8 cellular contexts compared by ENCODE assay signal in genomic region chr12:123131879-123132402, GRCh38. TPM values are rescaled to one million over a fixed set of nuclear protein-coding genes. Genes with fewer than 3 reads are reported as not detected.
DNase-seq lines count a peak whose midpoint lies in the region; ATAC-seq and TF ChIP-seq lines count a peak whose summit lies in the region.

No MANE protein-coding gene starts in this region.

- no peak overlapping the region for H3K18ac ChIP-seq in H9 (ENCODE audit: insufficient read length, low read depth, low read length)

- H4K8ac ChIP-seq in H9 (replicated peaks; ENCODE audit: insufficient read length, low read depth, low read length), result no peak overlapping the region

- no peak overlapping the region for H3K56ac ChIP-seq in H9 (ENCODE audit: insufficient read length, low read depth, low read length)

- in situ Hi-C loops in HAP-1 (cut with MboI; ENCODE audit: low sequenced_read_pairs), result no loop called here

- H3K9ac ChIP-seq in H9 (ENCODE audit: extremely low read depth, insufficient read length, low read length), result no peak overlapping the region

- intact Hi-C loops in sciatic nerve (cut with DNase I), result no loop called here

- H3K36me3 ChIP-seq in HAP-1 (replicated peaks), result no peaks in the 10 kb centered on the region

- H4K20me1 ChIP-seq in H9 (ENCODE audit: control insufficient read depth, insufficient read depth, insufficient read length), result no peaks in the 10 kb centered on the region

- no peak overlapping the region for H2BK5ac ChIP-seq in H9 (ENCODE audit: insufficient read length, low read length)

- no peaks in the 10 kb centered on the region for H3K79me2 ChIP-seq in H9 (ENCODE audit: insufficient read depth, low read length)

- no peak overlapping the region for H3K4me2 ChIP-seq in H9 (ENCODE audit: insufficient read depth, insufficient read length, low read length)

- H3K9me3 ChIP-seq in HAP-1 (no peaks in the 10 kb centered on the region), H9 (ENCODE audit: control insufficient read depth, low read depth, low read length) (no peaks in the 10 kb centered on the region)

- H3K4me1 Mint-ChIP-seq in naive B cell (peaks cover 26 to 65% (median 57%) of the 10 kb centered on the region in 3 donors), H9 (peaks cover 2% of the 10 kb centered on the region in 2 experiments; a peak in 2 of 4 replicates)

- H3K4me3 ChIP-seq in HAP-1, result no peak overlapping the region

- H3K27me3 Mint-ChIP-seq in naive B cell (no peaks in the 10 kb centered on the region), H9 (ENCODE audit: low read depth) (peaks cover 4% of the 10 kb centered on the region)

- no peaks in the 10 kb centered on the region for H3K79me1 ChIP-seq in H9 (ENCODE audit: insufficient read depth, low read depth, low read length, poor library complexity, severe bottlenecking)

- no peaks in the 10 kb centered on the region for H3K9me3 Mint-ChIP-seq in naive B cell
- H3K9me3 Mint-ChIP-seq in H9, result no peaks in the 10 kb centered on the region; a peak in 1 of 5 replicates

- no peak overlapping the region for H4K91ac ChIP-seq in H9 (ENCODE audit: insufficient read length, low read depth, low read length)

- peak; percentile 88 to 90 for ATAC-seq in naive B cell (ENCODE audit: low read depth in 2 of 2)
- ATAC-seq in sciatic nerve, result no peak

- no peak overlapping the region for H2AFZ ChIP-seq in H9 (ENCODE audit: low read length)

- DNase-seq in DMS79 treated with DMSO at 0.1 percent for 48 hours (lab: John Stamatoyannopoulos, UW) (peak; percentile 99), NCI-H524 (lab: John Stamatoyannopoulos, UW) (peak; percentile 37 to 82), naive B cell (peak; percentile 71), HAP-1 (ENCODE audit: low spot score in 2 of 2) (no peak), H9 (no peak), sciatic nerve (ENCODE audit: low spot score) (no peak), SKM-1 (lab: John Stamatoyannopoulos, UW; ENCODE audit: unreplicated experiment) (no peak)
- DNase-seq in activated naive CD4-positive, alpha-beta T cell treated with anti-CD3 and anti-CD28 coated beads, Interleukin-2, amount 50 U/mL, for 16 hours, result peak; percentile 27

- H3K4ac ChIP-seq in H9 (ENCODE audit: low read depth, low read length), result no peak overlapping the region

- H3K36me3 Mint-ChIP-seq in naive B cell (no peaks in the 10 kb centered on the region), H9 (ENCODE audit: insufficient read depth in 1 of 3, low read depth in 3 of 3) (peaks cover 0 to 5% (median 0%) of the 10 kb centered on the region in 3 experiments; a peak in 4 of 7 replicates)

- H2BK12ac ChIP-seq in H9 (ENCODE audit: insufficient read length, low read depth, low read length), result no peak overlapping the region

- H3K4me1 ChIP-seq in HAP-1 (no peaks in the 10 kb centered on the region; the same call in 1 of the 2 replicates), H9 (ENCODE audit: insufficient read depth, low read length) (no peaks in the 10 kb centered on the region; the same call in 1 of the 2 replicates)

- H3K27ac ChIP-seq in H9 (ENCODE audit: insufficient read length, low read depth, low read length), result no peak overlapping the region

- no peak overlapping the region for H2AK5ac ChIP-seq in H9 (ENCODE audit: insufficient read length, low read length)

- H2BK20ac ChIP-seq in H9 (ENCODE audit: low read depth, low read length, poor library complexity, severe bottlenecking), result no peak overlapping the region

- TF ChIP-seq CTCF in H9 (conservative IDR thresholded peaks at IDR 0.05), result no peak

- no peaks in the 10 kb centered on the region for H3K23me2 ChIP-seq in H9 (ENCODE audit: insufficient read length, low read depth, low read length, poor library complexity, severe bottlenecking)

- H3K27me3 ChIP-seq in HAP-1 (ENCODE audit: low read depth) (no peaks in the 10 kb centered on the region), H9 (ENCODE audit: insufficient read depth, low read length) (no peaks in the 10 kb centered on the region)

- no peak overlapping the region for H2BK15ac ChIP-seq in H9 (ENCODE audit: low read depth, low read length)

- H4K5ac ChIP-seq in H9 (ENCODE audit: insufficient read length, low read depth, low read length), result no peak overlapping the region

- peak overlapping the region; percentile 6 to 84 (median 72) for H3K4me3 Mint-ChIP-seq in naive B cell
- H3K4me3 Mint-ChIP-seq in H9, result no peak overlapping the region

- no peak overlapping the region for H3T11ph ChIP-seq in H9 (ENCODE audit: low read length)

- WGBS in H9 (ENCODE audit: extremely low coverage, insufficient read length, low lambda C conversion rate), result no CpG with 5 or more reads among the region's 12 CpGs

- H3K14ac ChIP-seq in H9 (ENCODE audit: insufficient read depth, low read length), result no peak overlapping the region; the same call in 1 of the 2 replicates

- H2BK120ac ChIP-seq in H9 (ENCODE audit: low read depth, low read length, poor library complexity, severe bottlenecking), result no peak overlapping the region

- H3K23ac ChIP-seq in H9 (ENCODE audit: insufficient read length, low read depth, low read length), result no peak overlapping the region

- H3K27ac Mint-ChIP-seq in naive B cell, result peak overlapping the region; percentile 81 to 96 (median 88)
- no peak overlapping the region; a peak in 1 of 7 replicates for H3K27ac Mint-ChIP-seq in H9

RNA-seq across cellular contexts. Expression of gene PITPNM2, which starts 18.9 kb away (rescaled TPM):
- 1 to 10 TPM in 3 of 6 donors, under 1 TPM in 3; 0.10 to 2.6 (median 0.96) TPM for polyA plus RNA-seq in naive B cell (ENCODE audit: low read depth in 6 of 6)
- total RNA-seq in H9 (2021), result 1.2 and 1.8 TPM in 2 replicates
- total RNA-seq in sciatic nerve, result 24.7 TPM

Comparison
In these comparisons a context has a peak if more than half of its experiments do, and no peak if none do; other contexts are left out.
1. DNase-seq: peak in DMS79 treated with DMSO at 0.1 percent for 48 hours (single experiment), NCI-H524 (2 of 2), activated naive CD4-positive, alpha-beta T cell treated with anti-CD3 and anti-CD28 coated beads, Interleukin-2, amount 50 U/mL, for 16 hours (single experiment) and naive B cell (single experiment); none in HAP-1 (0 of 2), H9 (single experiment), sciatic nerve (single experiment) and SKM-1 (single experiment).
2. H3K27ac Mint-ChIP-seq: peak in naive B cell (6 of 6); none in H9 (0 of 3).
3. H3K4me3 Mint-ChIP-seq: peak in naive B cell (8 of 8); none in H9 (0 of 2).